ENCODE assay signal across 10 cellular contexts in the genomic region with DNA sequence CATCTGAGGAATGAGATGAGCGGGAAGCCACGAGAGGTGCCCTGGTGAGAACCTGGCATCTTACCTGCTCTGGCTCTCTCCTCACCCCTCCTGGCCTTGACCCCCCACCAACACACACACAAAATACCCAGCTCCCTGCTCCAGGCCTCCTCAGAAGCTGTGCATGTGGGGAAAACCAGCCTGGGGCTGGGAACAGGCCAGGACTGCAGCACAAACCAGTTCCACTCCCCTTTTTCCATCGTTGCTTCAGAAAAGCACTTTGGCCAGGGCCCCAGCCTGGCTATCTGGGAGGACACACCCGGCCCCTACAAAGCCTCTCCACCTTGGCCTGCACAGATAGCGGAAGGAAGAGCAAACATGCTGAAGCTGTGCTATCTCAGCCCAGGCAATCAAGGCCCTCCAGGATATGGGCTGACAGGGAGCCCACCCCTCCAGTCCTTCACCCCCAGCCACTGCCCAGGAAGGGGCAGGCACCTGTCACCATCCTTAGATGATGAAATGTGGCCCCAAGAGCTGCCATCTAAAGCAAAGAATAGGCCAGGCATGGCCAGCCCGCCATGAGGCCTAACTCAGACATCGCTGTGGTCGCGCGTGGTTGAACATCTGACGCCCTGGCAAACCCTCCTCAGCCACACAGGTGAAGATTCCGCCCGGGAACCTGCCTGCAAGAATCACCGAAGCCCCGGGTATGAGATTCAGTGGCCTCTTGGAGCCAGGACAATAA. TPM values are rescaled to one million over a fixed set of nuclear protein-coding genes. Genes with fewer than 3 reads are reported as not detected.
DNase-seq lines count a peak whose midpoint lies in the region; ATAC-seq and TF ChIP-seq lines count a peak whose summit lies in the region.
"Had no signal": no experiment of that assay in that cellular context is flagged by ENCODE, and none has a peak within 500 bp of the region (broad histone marks: within the 10 kb centered on the region; RNA-seq: fewer than 3 reads in every experiment).

No MANE protein-coding gene starts in this region.

- no peak overlapping the region for H3K4me3 ChIP-seq in CD8-positive, alpha-beta T cell (ENCODE audit: low read depth, low read length)
- H3K4me3 ChIP-seq in endodermal cell (ENCODE audit: low read length) (no peak overlapping the region), osteoblast (ENCODE audit: insufficient read depth, low read length) (no peak overlapping the region)

- DNase-seq in CD8-positive, alpha-beta T cell, result no peak
- DNase-seq in OCI-M1 (lab: John Stamatoyannopoulos, UW) (peak; percentile 72), endodermal cell (peak; percentile 45), osteoblast (ENCODE audit: insufficient read length, low spot score, missing footprints) (peak; percentile 67), T-helper 1 cell (no peak), UCSD-AML1 (lab: John Stamatoyannopoulos, UW; ENCODE audit: unreplicated experiment) (no peak), inferior parietal cortex (ENCODE audit: extremely low spot score) (no peak)
- DNase-seq: stimulated activated CD4-positive, alpha-beta T cell treated with anti-CD3 and anti-CD28 coated beads, Interleukin-12 subunit alpha, Interleukin-12 subunit beta, amount 100 ng/mL, for 4 hours had no signal

- no peak overlapping the region for H3K27ac ChIP-seq in CD8-positive, alpha-beta T cell (ENCODE audit: low read depth, low read length)
- peak overlapping the region; percentile 87 for H3K27ac ChIP-seq in endodermal cell (ENCODE audit: low read depth, low read length)
- H3K27ac ChIP-seq in osteoblast (ENCODE audit: low read depth, low read length), result no peak overlapping the region

- H3K27me3 ChIP-seq in CD8-positive, alpha-beta T cell (ENCODE audit: insufficient read depth, low read length), result no peaks in the 10 kb centered on the region
- H3K27me3 ChIP-seq in endodermal cell (ENCODE audit: control insufficient read depth, insufficient read depth, low read length, poor library complexity, severe bottlenecking) (no peaks in the 10 kb centered on the region), osteoblast (ENCODE audit: insufficient read depth, low read length) (no peaks in the 10 kb centered on the region)

- H3K4me3 Mint-ChIP-seq in CD8-positive, alpha-beta T cell, result no peak overlapping the region
- H3K4me3 Mint-ChIP-seq in endodermal cell, result peak overlapping the region; percentile 33

- no peaks in the 10 kb centered on the region for H3K9me3 Mint-ChIP-seq in CD8-positive, alpha-beta T cell
- H3K9me3 Mint-ChIP-seq in endodermal cell, result no peaks in the 10 kb centered on the region

- no peak overlapping the region for H2AFZ ChIP-seq in osteoblast (ENCODE audit: low read length)

- no peak for TF ChIP-seq CTCF in CD8-positive, alpha-beta T cell (IDR thresholded peaks at IDR 0.05)
- no peak for TF ChIP-seq CTCF in endodermal cell (conservative IDR thresholded peaks at IDR 0.05)
- no peak for TF ChIP-seq CTCF in osteoblast (IDR thresholded peaks at IDR 0.05; ENCODE audit: extremely low read depth, low read depth, low read length)

- H3K9me3 ChIP-seq in CD8-positive, alpha-beta T cell (ENCODE audit: low read length), result no peaks in the 10 kb centered on the region
- H3K9me3 ChIP-seq in endodermal cell (ENCODE audit: control insufficient read depth, low read length) (no peaks in the 10 kb centered on the region), osteoblast (ENCODE audit: low read depth, low read length) (no peaks in the 10 kb centered on the region)

- no peaks in the 10 kb centered on the region for H3K27me3 Mint-ChIP-seq in CD8-positive, alpha-beta T cell (ENCODE audit: low read depth)
- no peaks in the 10 kb centered on the region for H3K27me3 Mint-ChIP-seq in endodermal cell (ENCODE audit: insufficient read depth)

- CTCF ChIA-PET in CD8-positive, alpha-beta T cell (lab: Charles Lee), result interaction anchor here (0.7 kb wide), 1 partner anchor 884 kb away, joined by 3 read pairs; no protein-coding TSS in a partner anchor

- H3K36me3 ChIP-seq in CD8-positive, alpha-beta T cell (ENCODE audit: insufficient read depth, low read length), result no peaks in the 10 kb centered on the region
- H3K36me3 ChIP-seq in endodermal cell (ENCODE audit: control insufficient read depth, insufficient read depth, low read length) (peaks cover 21% of the 10 kb centered on the region), osteoblast (ENCODE audit: insufficient read depth, low read length) (peaks cover 18% of the 10 kb centered on the region)

- H3K4me1 Mint-ChIP-seq in CD8-positive, alpha-beta T cell (ENCODE audit: low read depth), result peaks cover 48% of the 10 kb centered on the region
- peaks cover 31% of the 10 kb centered on the region for H3K4me1 Mint-ChIP-seq in endodermal cell

- peaks cover 71% of the 10 kb centered on the region for H4K20me1 ChIP-seq in osteoblast (ENCODE audit: insufficient read depth, low read length)

- no peak overlapping the region for H3K9ac ChIP-seq in endodermal cell (ENCODE audit: extremely low read depth, low read length, poor library complexity, severe bottlenecking)

- peaks cover 98% of the 10 kb centered on the region for H3K79me2 ChIP-seq in osteoblast (ENCODE audit: insufficient read depth, low read length)

- H3K4me2 ChIP-seq in osteoblast (ENCODE audit: insufficient read depth, low read length), result no peak overlapping the region

- intact Hi-C loops in CD8-positive, alpha-beta T cell (cut with DNase I, micrococcal nuclease), result no loop called here

- POLR2A ChIA-PET in CD8-positive, alpha-beta T cell (lab: Charles Lee), result no interaction called here

- no peak for ATAC-seq in CD8-positive, alpha-beta T cell
- ATAC-seq in GM21717 (IDR thresholded peaks at IDR 0.05; ENCODE audit: unreplicated experiment), result no peak
- ATAC-seq: activated CD4-positive, CD25-positive, alpha-beta regulatory T cell treated with anti-CD3 and anti-CD28 coated beads, Interleukin-2, amount 50 U/mL, for 24 hours had no signal

- peak overlapping the region; percentile 76 for H3K27ac Mint-ChIP-seq in CD8-positive, alpha-beta T cell
- H3K27ac Mint-ChIP-seq in endodermal cell, result peak overlapping the region; percentile 64

- peaks cover 38% of the 10 kb centered on the region for H3K4me1 ChIP-seq in CD8-positive, alpha-beta T cell (ENCODE audit: insufficient read depth, low read length)
- H3K4me1 ChIP-seq in endodermal cell (ENCODE audit: control insufficient read depth, insufficient read depth, low read length) (peaks cover 25% of the 10 kb centered on the region), osteoblast (ENCODE audit: insufficient read depth, low read length) (peaks cover 20% of the 10 kb centered on the region)

- H3K36me3 Mint-ChIP-seq in CD8-positive, alpha-beta T cell, result peaks cover 7% of the 10 kb centered on the region
- no peaks in the 10 kb centered on the region for H3K36me3 Mint-ChIP-seq in endodermal cell (ENCODE audit: low read depth)

- 79 to 84% methylated on average over 7 to 15 of the region's 15 CpGs for WGBS in endodermal cell (ENCODE audit: insufficient coverage in 1 of 2, insufficient read length in 1 of 2), 2 experiments

RNA-seq across cellular contexts. Expression of a gene that starts 35.4 kb away (rescaled TPM):
- 10 to 100 TPM; 41.2 to 43.6 TPM for total RNA-seq in CD8-positive, alpha-beta T cell
- total RNA-seq in endodermal cell (10 to 100 TPM; 39.1 to 43.4 TPM), osteoblast (35.1 and 37.3 TPM in 2 replicates)
- polyA plus RNA-seq in endodermal cell (2013, experiment 1 of 2), result 29.2 TPM
- 28.1 TPM for polyA plus RNA-seq in endodermal cell (2013, experiment 2 of 2)

Comparison
In these comparisons a context has a peak if more than half of its experiments do, and no peak if none do; other contexts are left out.
1. DNase-seq: peak in OCI-M1 (single experiment), endodermal cell (single experiment) and osteoblast (single experiment); none in CD8-positive, alpha-beta T cell (0 of 7), T-helper 1 cell (0 of 5), UCSD-AML1 (single experiment) and inferior parietal cortex (single experiment).